ENCODE assay signal across 10 cellular contexts in genomic region chr12:106342397-106343212, GRCh38. TPM values are rescaled to one million over a fixed set of nuclear protein-coding genes. Genes with fewer than 3 reads are reported as not detected.
A peak's percentile ranks its signal among the peaks of the same experiment; 100 is the strongest.
DNase-seq lines count a peak whose midpoint lies in the region; ATAC-seq, FAIRE-seq and TF ChIP-seq lines count a peak whose summit lies in the region.
"Had no signal": no experiment of that assay in that cellular context is flagged by ENCODE, and none has a peak within 500 bp of the region (broad histone marks: within the 10 kb centered on the region; RNA-seq: fewer than 3 reads in every experiment).

No MANE protein-coding gene starts in this region.

- H2AFZ ChIP-seq in K562 (ENCODE audit: low read depth, low read length) (0 out of 2 replicates have a peak overlapping the region, but pooled peaks have one; percentile 34), OCI-LY7 (ENCODE audit: low read length) (no peak overlapping the region)

- H3K9me1 ChIP-seq in K562 (ENCODE audit: control insufficient read depth, insufficient read depth, low read length) = no peaks in the 10 kb centered on the region

- POLR2A ChIA-PET in K562 (lab: Yijun Ruan, JAX) (interaction anchor here (0.7 to 2.0 kb wide), 2 partner anchors 17 to 22 kb away, joined by 4 to 7 read pairs; no protein-coding TSS in a partner anchor), OCI-LY7 (lab: Charles Lee) (no interaction called here)

- DNase-seq in HAP-1 (ENCODE audit: low spot score in 2 of 2) (peak; percentile 52 to 68), K562 (ENCODE audit: extremely low read depth in 1 of 4, low spot score in 3 of 4) (peak in 1 of 4 experiments; percentile 13), kidney (peak; percentile 86), activated T-cell treated with anti-CD3 and anti-CD28 coated beads for 4 hours (no peak), OCI-LY7 (ENCODE audit: low spot score) (no peak)
- no peak for DNase-seq in stimulated activated naive B cell treated with anti-CD40 and anti-IgM and Interleukin-4, amounts not matched to agents 10 μg/mL and 1 μg/mL and 100 μg/mL, for 72 hours
- DNase-seq in stimulated activated CD4-positive, alpha-beta T cell treated with anti-CD3 and anti-CD28 coated beads, Interleukin-12 subunit alpha, Interleukin-12 subunit beta, amount 100 ng/mL, for 4 hours = no peak
- DNase-seq: NCI-H524 had no signal

- H3K4me2 ChIP-seq in K562 (ENCODE audit: insufficient read depth, low read length) (no peak overlapping the region), OCI-LY7 (ENCODE audit: low read length) (no peak overlapping the region)

- TF ChIP-seq POLR2A in K562 (conservative IDR thresholded peaks at IDR 0.05) = no peak

- H3K4me1 ChIP-seq in HAP-1 = peaks cover 22% of the 10 kb centered on the region
- H3K4me1 ChIP-seq in K562 (replicated peaks in 1 of 2; ENCODE audit: control insufficient read depth in 2 of 2, insufficient read depth in 2 of 2, low read length in 2 of 2) = no peaks in the 10 kb centered on the region
- H3K4me1 ChIP-seq in kidney (ENCODE audit: control insufficient read depth in 1 of 2, insufficient read depth in 1 of 2, low read depth in 1 of 2, low read length in 2 of 2) = peaks cover 3 to 6% of the 10 kb centered on the region in 2 donors
- no peaks in the 10 kb centered on the region for H3K4me1 ChIP-seq in OCI-LY7 (ENCODE audit: insufficient read depth, low read length, poor library complexity, severe bottlenecking)

- H3K4me3 ChIP-seq in HAP-1 = no peak overlapping the region
- no peak overlapping the region for H3K4me3 ChIP-seq in K562
- H3K4me3 ChIP-seq in kidney (ENCODE audit: low read length in 2 of 2) = no peak overlapping the region
- no peak overlapping the region for H3K4me3 ChIP-seq in OCI-LY7 (ENCODE audit: low read depth, low read length, poor library complexity, severe bottlenecking)

- H3K9me3 ChIP-seq in HAP-1 (no peaks in the 10 kb centered on the region), K562 (replicated peaks; ENCODE audit: control insufficient read depth, insufficient read depth, low read depth, low read length) (no peaks in the 10 kb centered on the region), kidney (ENCODE audit: control insufficient read depth in 1 of 2, low read length in 2 of 2) (no peaks in the 10 kb centered on the region), OCI-LY7 (ENCODE audit: low read length) (no peaks in the 10 kb centered on the region)

- 9% methylated on average over 9 of the region's 9 CpGs for WGBS in K562 (ENCODE audit: insufficient coverage, low coverage, missing lambda C conversion rate)

- H3K36me3 ChIP-seq in HAP-1 (replicated peaks) = no peaks in the 10 kb centered on the region
- H3K36me3 ChIP-seq in K562 (ENCODE audit: control insufficient read depth, insufficient read depth, low read length) = no peaks in the 10 kb centered on the region
- peaks cover 2 to 3% of the 10 kb centered on the region in 2 donors for H3K36me3 ChIP-seq in kidney (ENCODE audit: control insufficient read depth in 1 of 2, insufficient read depth in 2 of 2, low read length in 2 of 2)
- no peaks in the 10 kb centered on the region for H3K36me3 ChIP-seq in OCI-LY7 (ENCODE audit: insufficient read depth, low read length)

- CTCF ChIA-PET in K562 (lab: Yijun Ruan, JAX; ENCODE audit: low intra/inter-chr PET ratio) = interaction anchor here (1.1 kb wide), 1 partner anchor 116 kb away, joined by 3 read pairs; no protein-coding TSS in a partner anchor
- CTCF ChIA-PET in OCI-LY7 (lab: Charles Lee; ENCODE audit: unreplicated experiment) = no interaction called here

- peak; percentile 47; the same call in 2 of the 3 replicates for ATAC-seq in K562
- ATAC-seq in stimulated activated naive B cell treated with anti-CD40 and anti-IgM and Interleukin-4, amounts not matched to agents 10 μg/mL and 1 μg/mL and 100 μg/mL, for 72 hours (replicated peaks) = no peak
- no peak for ATAC-seq in GM18511 (IDR thresholded peaks at IDR 0.05; ENCODE audit: unreplicated experiment)

- H3K79me2 ChIP-seq in K562 (ENCODE audit: control insufficient read depth, insufficient read depth, low read length) (no peaks in the 10 kb centered on the region), OCI-LY7 (ENCODE audit: insufficient read depth, low read depth, low read length) (no peaks in the 10 kb centered on the region)

- H3K27ac Mint-ChIP-seq in stimulated activated naive B cell treated with anti-CD40 and anti-IgM and Interleukin-4, amounts not matched to agents 10 μg/mL and 1 μg/mL and 100 μg/mL, for 72 hours = peak overlapping the region; percentile 82

- no peaks in the 10 kb centered on the region for H3K27me3 Mint-ChIP-seq in stimulated activated naive B cell treated with anti-CD40 and anti-IgM and Interleukin-4, amounts not matched to agents 10 μg/mL and 1 μg/mL and 100 μg/mL, for 72 hours

- BruUV-seq in K562 (replicated peaks; lab: Mats Ljungman, UMichigan) (no TSS peak), OCI-LY7 (replicated peaks; lab: Mats Ljungman, UMichigan) (no TSS peak)

- H4K20me1 ChIP-seq in K562 (replicated peaks; ENCODE audit: control insufficient read depth, insufficient read depth, low read length) = no peaks in the 10 kb centered on the region
- H4K20me1 ChIP-seq in OCI-LY7 (ENCODE audit: insufficient read depth, low read length) = no peaks in the 10 kb centered on the region

- in situ Hi-C loops in HAP-1 (cut with MboI; ENCODE audit: low sequenced_read_pairs) = no loop called here
- in situ Hi-C loops in K562 (cut with MboI) = no loop called here

- H3K9ac ChIP-seq in K562 (ENCODE audit: insufficient read depth in 1 of 2, low read depth in 2 of 2, low read length in 2 of 2) (no peak overlapping the region), kidney (ENCODE audit: low read length in 2 of 2) (peak overlapping the region in 1 of 2 donors; percentile 15)

- peaks cover 19 to 33% of the 10 kb centered on the region in 2 donors for H3K36me3 Mint-ChIP-seq in stimulated activated naive B cell treated with anti-CD40 and anti-IgM and Interleukin-4, amounts not matched to agents 10 μg/mL and 1 μg/mL and 100 μg/mL, for 72 hours

- H3K4me3 Mint-ChIP-seq in stimulated activated naive B cell treated with anti-CD40 and anti-IgM and Interleukin-4, amounts not matched to agents 10 μg/mL and 1 μg/mL and 100 μg/mL, for 72 hours = no peak overlapping the region

- no peak for TF ChIP-seq RAD21 in K562 (CRISPR knock-in tag; conservative IDR thresholded peaks at IDR 0.05 in 1 of 2, IDR thresholded peaks at IDR 0.05 in 1 of 2)

- intact Hi-C loops in K562 (cut with micrococcal nuclease) = loop anchor here (5.0 kb wide), 1 partner anchor 60 kb away; no protein-coding TSS in a partner anchor
- intact Hi-C loops in kidney (cut with DNase I) = no loop called here
- intact Hi-C loops in OCI-LY7 (cut with micrococcal nuclease; ENCODE audit: unreplicated experiment) = no loop called here

- no peak overlapping the region for H3K27ac ChIP-seq in K562 (ENCODE audit: extremely low read depth, low read depth, low read length)
- peak overlapping the region in 1 of 2 donors; percentile 8 for H3K27ac ChIP-seq in kidney (ENCODE audit: low read depth in 2 of 2, low read length in 2 of 2)
- H3K27ac ChIP-seq in OCI-LY7 (ENCODE audit: low read depth, low read length, poor library complexity, severe bottlenecking) = no peak overlapping the region

- H3K27me3 ChIP-seq in HAP-1 (ENCODE audit: low read depth) = no peaks in the 10 kb centered on the region
- H3K27me3 ChIP-seq in K562 (ENCODE audit: control insufficient read depth in 2 of 2, insufficient read depth in 2 of 2, low read length in 2 of 2) = no peaks in the 10 kb centered on the region

- H3K9me3 Mint-ChIP-seq in stimulated activated naive B cell treated with anti-CD40 and anti-IgM and Interleukin-4, amounts not matched to agents 10 μg/mL and 1 μg/mL and 100 μg/mL, for 72 hours = no peaks in the 10 kb centered on the region

- H3K9me2 ChIP-seq in OCI-LY7 (ENCODE audit: insufficient read depth, low read length) = no peaks in the 10 kb centered on the region

- peak; percentile 56 for FAIRE-seq in K562 (lab: Jason Lieb, UNC)
- FAIRE-seq in kidney (lab: Jason Lieb, UNC) = no peak
- FAIRE-seq: colon had no signal

- no peak for TF ChIP-seq EP300 in K562 (IDR thresholded peaks at IDR 0.05; ENCODE audit: low read length)

- TF ChIP-seq CTCF in K562 (IDR thresholded peaks at IDR 0.05 in 2 of 3, conservative IDR thresholded peaks at IDR 0.05 in 1 of 3; ENCODE audit: insufficient read depth in 2 of 3, low read depth in 1 of 3, low read length in 3 of 3) = no peak
- no peak for TF ChIP-seq CTCF in kidney (IDR thresholded peaks at IDR 0.05; ENCODE audit: borderline replicate concordance, extremely low read depth, insufficient read depth)
- TF ChIP-seq CTCF in OCI-LY7 (conservative IDR thresholded peaks at IDR 0.05; ENCODE audit: low read length) = no peak

- no peaks in the 10 kb centered on the region for H3K4me1 Mint-ChIP-seq in stimulated activated naive B cell treated with anti-CD40 and anti-IgM and Interleukin-4, amounts not matched to agents 10 μg/mL and 1 μg/mL and 100 μg/mL, for 72 hours

RNA-seq across cellular contexts. Expression of gene POLR3B, which starts 14.9 kb away (rescaled TPM):
- total RNA-seq in K562 (2011; cell fraction: chromatin; rRNA removed; ENCODE audit: low replicate concordance) = 10.8 and 26.4 TPM in 2 replicates
- 6.5 and 7.8 TPM in 2 replicates for total RNA-seq in K562 (2011; cell fraction: nucleolus; rRNA removed)
- total RNA-seq in K562 (2011; cell fraction: nucleoplasm; rRNA removed) = 9.3 and 10.0 TPM in 2 replicates
- total RNA-seq in K562 (2014; rRNA removed) (13.3 and 13.7 TPM in 2 replicates), K562 (2014; rRNA removed; fragmentation: Illumina TruSeq; extraction: Trizol) (14.4 and 14.6 TPM in 2 replicates), K562 (2015; rRNA removed; fragmentation: Illumina TruSeq; extraction: Trizol) (13.3 and 15.4 TPM in 2 replicates), K562 (2021) (14.6 and 15.0 TPM in 2 replicates), kidney (9.7 TPM), OCI-LY7 (2022) (14.3 and 17.6 TPM in 2 replicates)
- polyA plus RNA-seq in K562 (2011; rRNA removed) (7.9 and 12.1 TPM in 2 replicates), K562 (2014; fragmentation: Illumina TruSeq; extraction: Trizol) (15.6 and 17.9 TPM in 2 replicates), K562 (2014; fragmentation: Nextera tagmentation; extraction: Ambion mirVana) (10 to 100 TPM in 1 of 2 experiments, 1 to 10 TPM in 1; 7.6 to 16.5 TPM), K562 (2014; rRNA removed) (11.2 and 13.2 TPM in 2 replicates), kidney (ENCODE audit: insufficient read depth, low read depth, low replicate concordance) (5.2 TPM)
- 3.9 and 6.0 TPM in 2 replicates for polyA plus RNA-seq in K562 (2011; cell fraction: cytosol; rRNA removed)
- 4.7 and 4.9 TPM in 2 replicates for polyA plus RNA-seq in K562 (2011; cell fraction: nucleus; rRNA removed)
- polyA plus RNA-seq in K562 (2012) = 11.3 and 12.0 TPM in 2 replicates
- 24.9 and 30.2 TPM in 2 replicates for polyA minus RNA-seq in K562 (2011; rRNA and poly(A)+ RNA removed)
- polyA minus RNA-seq in K562 (2011; cell fraction: cytosol; rRNA and poly(A)+ RNA removed) = 7.5 and 10.7 TPM in 2 replicates
- polyA minus RNA-seq in K562 (2011; cell fraction: nucleus; rRNA and poly(A)+ RNA removed) = 8.1 and 13.6 TPM in 2 replicates
- 14.7 and 18.1 TPM in 2 replicates for total RNA-seq in OCI-LY7 (2014; rRNA removed; shearing (Covaris generic))

RNA-seq across cellular contexts. Expression of gene TCP11L2, which starts 40.1 kb away (rescaled TPM):
- total RNA-seq in K562 (2011; cell fraction: chromatin; rRNA removed; ENCODE audit: low replicate concordance) = 9.7 and 13.0 TPM in 2 replicates
- 6.8 and 8.9 TPM in 2 replicates for total RNA-seq in K562 (2011; cell fraction: nucleolus; rRNA removed)
- total RNA-seq in K562 (2011; cell fraction: nucleoplasm; rRNA removed) = 8.2 and 10.7 TPM in 2 replicates
- total RNA-seq in K562 (2014; rRNA removed) (1.6 and 2.3 TPM in 2 replicates), K562 (2014; rRNA removed; fragmentation: Illumina TruSeq; extraction: Trizol) (2.3 and 3.8 TPM in 2 replicates), K562 (2015; rRNA removed; fragmentation: Illumina TruSeq; extraction: Trizol) (0.53 and 0.83 TPM in 2 replicates), K562 (2021) (2.4 and 4.0 TPM in 2 replicates), kidney (34.5 TPM), OCI-LY7 (2022) (9.8 and 10.4 TPM in 2 replicates)
- polyA plus RNA-seq in K562 (2011; rRNA removed) (3.7 and 4.5 TPM in 2 replicates), K562 (2014; fragmentation: Illumina TruSeq; extraction: Trizol) (1.3 and 2.1 TPM in 2 replicates), K562 (2014; fragmentation: Nextera tagmentation; extraction: Ambion mirVana) (1 to 10 TPM in 1 of 2 experiments, under 1 TPM in 1; 0.39 to 1.3 TPM), K562 (2014; rRNA removed) (0.86 and 1.6 TPM in 2 replicates), kidney (ENCODE audit: insufficient read depth, low read depth, low replicate concordance) (2.3 TPM)
- polyA plus RNA-seq in K562 (2011; cell fraction: cytosol; rRNA removed) = 1.1 and 2.2 TPM in 2 replicates
- 3.3 and 4.3 TPM in 2 replicates for polyA plus RNA-seq in K562 (2011; cell fraction: nucleus; rRNA removed)
- polyA plus RNA-seq in K562 (2012) = 0.77 and 4.0 TPM in 2 replicates
- polyA minus RNA-seq in K562 (2011; rRNA and poly(A)+ RNA removed) = 7.9 and 10.0 TPM in 2 replicates
- polyA minus RNA-seq in K562 (2011; cell fraction: cytosol; rRNA and poly(A)+ RNA removed) = 3.2 and 4.1 TPM in 2 replicates
- 7.4 and 8.8 TPM in 2 replicates for polyA minus RNA-seq in K562 (2011; cell fraction: nucleus; rRNA and poly(A)+ RNA removed)
- 1.2 and 1.8 TPM in 2 replicates for total RNA-seq in OCI-LY7 (2014; rRNA removed; shearing (Covaris generic))

Comparison
In these comparisons a context has a peak if more than half of its experiments do, and no peak if none do; other contexts are left out.
1. DNase-seq: peak in HAP-1 (2 of 2) and kidney (single experiment); none in stimulated activated naive B cell treated with anti-CD40 and anti-IgM and Interleukin-4, amounts not matched to agents 10 μg/mL and 1 μg/mL and 100 μg/mL, for 72 hours (single experiment), activated T-cell treated with anti-CD3 and anti-CD28 coated beads for 4 hours (single experiment), stimulated activated CD4-positive, alpha-beta T cell treated with anti-CD3 and anti-CD28 coated beads, Interleukin-12 subunit alpha, Interleukin-12 subunit beta, amount 100 ng/mL, for 4 hours (single experiment) and OCI-LY7 (single experiment).